Comparison of ENCODE assay signal across 15 cellular contexts in the genomic region with DNA sequence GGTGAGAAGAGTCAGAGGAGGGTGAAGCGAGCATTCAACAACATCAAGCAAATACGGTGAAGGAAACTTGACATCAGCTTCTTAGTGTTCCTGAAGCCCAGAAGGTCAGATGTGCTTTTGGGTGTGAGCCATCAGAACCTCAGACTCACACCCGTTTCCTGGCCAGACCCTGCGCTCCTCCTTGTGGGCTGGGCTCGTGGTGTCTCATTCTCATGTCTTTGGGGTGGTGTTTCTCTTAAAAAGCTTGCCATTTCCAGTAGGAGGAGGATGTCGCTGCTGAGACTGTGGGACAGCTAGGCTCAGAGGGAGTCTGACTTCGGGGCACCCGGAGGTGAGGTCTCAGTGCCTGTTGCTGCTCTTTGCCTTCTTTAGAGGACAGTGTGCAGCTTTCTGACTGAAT. TPM values are rescaled to one million over a fixed set of nuclear protein-coding genes. Genes with fewer than 3 reads are reported as not detected.
DNase-seq lines count a peak whose midpoint lies in the region; ATAC-seq and TF ChIP-seq lines count a peak whose summit lies in the region.
"Had no signal": no experiment of that assay in that cellular context is flagged by ENCODE, and none has a peak within 500 bp of the region (broad histone marks: within the 10 kb centered on the region; RNA-seq: fewer than 3 reads in every experiment).

No MANE protein-coding gene starts in this region.

- intact Hi-C loops in prostate gland (cut with DNase I) = no loop called here

- H3K27me3 ChIP-seq in CD4-positive, CD25-positive, alpha-beta regulatory T cell (ENCODE audit: control insufficient read depth, insufficient read depth, low read length) = no peaks in the 10 kb centered on the region
- H3K27me3 ChIP-seq in MG63 (no peaks in the 10 kb centered on the region), prostate gland (replicated peaks; ENCODE audit: insufficient read depth) (no peaks in the 10 kb centered on the region)
- H3K27me3 ChIP-seq: upper lobe of left lung had no signal

- peaks cover 0 to 2% (median 0%) of the 10 kb centered on the region in 7 donors for H3K9me3 Mint-ChIP-seq in CD4-positive, CD25-positive, alpha-beta regulatory T cell
- H3K9me3 Mint-ChIP-seq: CD8-positive, alpha-beta T cell had no signal

- TF ChIP-seq CTCF in prostate gland (IDR thresholded peaks at IDR 0.05) = no peak

- H3K4me1 ChIP-seq in CD4-positive, CD25-positive, alpha-beta regulatory T cell (ENCODE audit: control insufficient read depth, insufficient read depth, low read length, poor library complexity, severe bottlenecking) = no peaks in the 10 kb centered on the region
- peaks cover 23% of the 10 kb centered on the region for H3K4me1 ChIP-seq in prostate gland (replicated peaks)

- DNase-seq in CD4-positive, CD25-positive, alpha-beta regulatory T cell = peak in 1 of 3 donors; percentile 53
- DNase-seq in MG63 (peak; percentile 16), fibroblast of gingiva (ENCODE audit: low read depth) (peak; percentile 22), prostate gland (ENCODE audit: low spot score) (no peak)
- DNase-seq: activated T-cell treated with anti-CD3 and anti-CD28 coated beads for 4 hours, cerebellar nuclear complex, upper lobe of left lung had no signal

- TF ChIP-seq POLR2A in prostate gland (IDR thresholded peaks at IDR 0.05) (no peak), GM18505 (IDR thresholded peaks at IDR 0.05; ENCODE audit: borderline replicate concordance, extremely low read depth, insufficient read depth, insufficient read length) (no peak)

- no peaks in the 10 kb centered on the region for H3K9me3 ChIP-seq in CD4-positive, CD25-positive, alpha-beta regulatory T cell (ENCODE audit: control insufficient read depth in 2 of 2, low read length in 2 of 2)
- H3K9me3 ChIP-seq in MG63 (no peaks in the 10 kb centered on the region), prostate gland (no peaks in the 10 kb centered on the region)
- H3K9me3 ChIP-seq: upper lobe of left lung had no signal

- 57% methylated on average over 8 of the region's 8 CpGs for WGBS in prostate gland

- H3K27me3 Mint-ChIP-seq in CD4-positive, CD25-positive, alpha-beta regulatory T cell = peaks cover 12% of the 10 kb centered on the region

- no peak overlapping the region for H3K4me3 ChIP-seq in CD4-positive, CD25-positive, alpha-beta regulatory T cell (ENCODE audit: low read depth, low read length)
- H3K4me3 ChIP-seq in MG63 (no peak overlapping the region), prostate gland (peak overlapping the region in 1 of 2 donors; percentile 1)
- H3K4me3 ChIP-seq: upper lobe of left lung had no signal

- H3K4me1 Mint-ChIP-seq in CD4-positive, CD25-positive, alpha-beta regulatory T cell = peaks cover 0 to 54% (median 15%) of the 10 kb centered on the region in 4 donors

- H3K27ac ChIP-seq in CD4-positive, CD25-positive, alpha-beta regulatory T cell (ENCODE audit: insufficient read depth, low read length, poor library complexity, severe bottlenecking) = no peak overlapping the region
- peak overlapping the region; percentile 69 to 80 for H3K27ac ChIP-seq in prostate gland
- H3K27ac ChIP-seq: parathyroid adenoma, upper lobe of left lung had no signal

- H3K36me3 Mint-ChIP-seq in CD4-positive, CD25-positive, alpha-beta regulatory T cell = peaks cover 3% of the 10 kb centered on the region
- H3K36me3 Mint-ChIP-seq: CD8-positive, alpha-beta T cell had no signal

- no peak for ATAC-seq in CD4-positive, CD25-positive, alpha-beta regulatory T cell (ENCODE audit: low read depth in 2 of 2)
- ATAC-seq in GM18505 (IDR thresholded peaks at IDR 0.05; ENCODE audit: unreplicated experiment) (no peak), HG02852 (IDR thresholded peaks at IDR 0.05; ENCODE audit: unreplicated experiment) (no peak), GM18868 (IDR thresholded peaks at IDR 0.05; ENCODE audit: unreplicated experiment) (no peak), HG02642 (IDR thresholded peaks at IDR 0.05; ENCODE audit: poor library complexity, unreplicated experiment) (no peak)
- ATAC-seq: CD8-positive, alpha-beta T cell; Panc1 had no signal

- no peaks in the 10 kb centered on the region for H3K36me3 ChIP-seq in CD4-positive, CD25-positive, alpha-beta regulatory T cell (ENCODE audit: control insufficient read depth, insufficient read depth, low read length)
- no peaks in the 10 kb centered on the region for H3K36me3 ChIP-seq in MG63
- no peaks in the 10 kb centered on the region for H3K36me3 ChIP-seq in prostate gland
- H3K36me3 ChIP-seq: upper lobe of left lung had no signal

- peak overlapping the region in 1 of 4 donors; percentile 5 for H3K4me3 Mint-ChIP-seq in CD4-positive, CD25-positive, alpha-beta regulatory T cell
- H3K4me3 Mint-ChIP-seq: CD8-positive, alpha-beta T cell had no signal

- H3K27ac Mint-ChIP-seq in CD4-positive, CD25-positive, alpha-beta regulatory T cell = peak overlapping the region in 2 of 3 donors; percentile 23 to 70
- H3K27ac Mint-ChIP-seq: CD8-positive, alpha-beta T cell had no signal

RNA-seq across cellular contexts. Expression of a gene that starts 24.2 kb away (rescaled TPM):
- total RNA-seq in CD4-positive, CD25-positive, alpha-beta regulatory T cell = 10.6 TPM
- 1 to 10 TPM in 3 of 4 donors, under 1 TPM in 1; 0.47 to 4.8 (median 2.8) TPM for polyA plus RNA-seq in CD4-positive, CD25-positive, alpha-beta regulatory T cell
- total RNA-seq in MG63 (2014; rRNA removed; shearing (Covaris generic); ENCODE audit: low replicate concordance) = 0.12 and 12.3 TPM in 2 replicates
- 10 to 100 TPM; 76.3 to 88.3 TPM for total RNA-seq in prostate gland

RNA-seq across cellular contexts. Expression of a gene that starts 52.7 kb away (rescaled TPM):
- not detected for total RNA-seq in CD4-positive, CD25-positive, alpha-beta regulatory T cell
- under 1 TPM in 3 of 4 donors, not detected in 1; 0.10 to 0.13 (median 0.11) TPM for polyA plus RNA-seq in CD4-positive, CD25-positive, alpha-beta regulatory T cell
- total RNA-seq in MG63 (2014; rRNA removed; shearing (Covaris generic); ENCODE audit: low replicate concordance) = not detected in 2 replicates
- 1 to 10 TPM; 3.5 to 4.4 TPM for total RNA-seq in prostate gland
- total RNA-seq: CD8-positive, alpha-beta T cell; LHCN-M2 had no signal
